Comparison of ENCODE assay signal across 8 cellular contexts in genomic region chr10:63206997-63207952, GRCh38.
A peak's percentile ranks its signal among the peaks of the same experiment; 100 is the strongest.
DNase-seq lines count a peak whose midpoint lies in the region; ATAC-seq and TF ChIP-seq lines count a peak whose summit lies in the region.

No MANE protein-coding gene starts in this region.

- H3K4me2 ChIP-seq in GM23248 (ENCODE audit: unreplicated experiment) (peak overlapping the region; percentile 76), OCI-LY3 (ENCODE audit: low read length) (peak overlapping the region; percentile 55)

- no peak for TF ChIP-seq CTCF in OCI-LY3 (IDR thresholded peaks at IDR 0.05; ENCODE audit: low read depth, low read length)

- H3K36me3 ChIP-seq in CD4-positive, CD25-positive, alpha-beta regulatory T cell (ENCODE audit: control insufficient read depth, insufficient read depth, low read length), result peaks cover 30% of the 10 kb centered on the region
- H3K36me3 ChIP-seq in GM23248 (ENCODE audit: low read depth) (peaks cover 33% of the 10 kb centered on the region; the same call in 1 of the 2 replicates), OCI-LY3 (replicated peaks; ENCODE audit: low read depth, low read length) (peaks cover 37% of the 10 kb centered on the region)
- peaks cover 17% of the 10 kb centered on the region for H3K36me3 ChIP-seq in effector memory CD4-positive, alpha-beta T cell (ENCODE audit: control insufficient read depth, insufficient read depth, low read length)

- H3K9me2 ChIP-seq in GM23248 (ENCODE audit: insufficient read depth), result no peaks in the 10 kb centered on the region

- H3K27me3 ChIP-seq in CD4-positive, CD25-positive, alpha-beta regulatory T cell (ENCODE audit: control insufficient read depth, insufficient read depth, low read length), result no peaks in the 10 kb centered on the region
- H3K27me3 ChIP-seq in GM23248 (replicated peaks; ENCODE audit: insufficient read depth), result no peaks in the 10 kb centered on the region
- H3K27me3 ChIP-seq in OCI-LY3 (ENCODE audit: low read depth, low read length), result no peaks in the 10 kb centered on the region
- H3K27me3 ChIP-seq in effector memory CD4-positive, alpha-beta T cell (replicated peaks; ENCODE audit: control insufficient read depth, insufficient read depth, low read length, poor library complexity, severe bottlenecking), result no peaks in the 10 kb centered on the region

- peaks cover 38% of the 10 kb centered on the region for H3K4me1 ChIP-seq in CD4-positive, CD25-positive, alpha-beta regulatory T cell (ENCODE audit: control insufficient read depth, insufficient read depth, low read length, poor library complexity, severe bottlenecking)
- H3K4me1 ChIP-seq in GM23248 (ENCODE audit: insufficient read depth) (peaks cover 38% of the 10 kb centered on the region), OCI-LY3 (ENCODE audit: low read length) (peaks cover 41% of the 10 kb centered on the region)
- H3K4me1 ChIP-seq in effector memory CD4-positive, alpha-beta T cell (ENCODE audit: control insufficient read depth, insufficient read depth, low read length, poor library complexity, severe bottlenecking), result peaks cover 14% of the 10 kb centered on the region

- peak in 1 of 3 donors; percentile 50 for DNase-seq in CD4-positive, CD25-positive, alpha-beta regulatory T cell
- DNase-seq in GM23248, result peak; percentile 90
- peak; percentile 93 to 96 for DNase-seq in dermis microvascular lymphatic vessel endothelial cell (ENCODE audit: low read depth in 2 of 2)
- peak; percentile 42 for DNase-seq in mucosa of gallbladder (ENCODE audit: low spot score)
- no peak for DNase-seq in effector memory CD4-positive, alpha-beta T cell
- no peak for DNase-seq in DMS114 treated with DMSO at 0.1 percent for 48 hours (lab: John Stamatoyannopoulos, UW; ENCODE audit: unreplicated experiment)

- H3K79me2 ChIP-seq in GM23248 (ENCODE audit: insufficient read depth) (peaks cover 92% of the 10 kb centered on the region), OCI-LY3 (ENCODE audit: low read length) (peaks cover 59% of the 10 kb centered on the region)

- no peak overlapping the region for H2AFZ ChIP-seq in GM23248
- no peak overlapping the region for H2AFZ ChIP-seq in OCI-LY3 (ENCODE audit: low read depth, low read length)

- 30 to 32% methylated on average over 9 of the region's 9 CpGs for WGBS in GM23248 (ENCODE audit: low coverage in 1 of 2, low lambda C conversion rate in 2 of 2, missing lambda C conversion rate in 2 of 2), 2 experiments

- no peaks in the 10 kb centered on the region for H3K27me3 Mint-ChIP-seq in CD4-positive, CD25-positive, alpha-beta regulatory T cell

- H3K9me3 ChIP-seq in CD4-positive, CD25-positive, alpha-beta regulatory T cell (ENCODE audit: control insufficient read depth in 2 of 2, low read length in 2 of 2), result no peaks in the 10 kb centered on the region
- H3K9me3 ChIP-seq in GM23248 (ENCODE audit: low read depth) (no peaks in the 10 kb centered on the region), OCI-LY3 (ENCODE audit: insufficient read depth, low read length) (no peaks in the 10 kb centered on the region)
- H3K9me3 ChIP-seq in effector memory CD4-positive, alpha-beta T cell (ENCODE audit: control insufficient read depth, low read length), result no peaks in the 10 kb centered on the region

- H3F3A ChIP-seq in GM23248 (ENCODE audit: insufficient read depth), result peaks cover 27% of the 10 kb centered on the region

- peak overlapping the region; percentile 61 for H3K4me3 ChIP-seq in CD4-positive, CD25-positive, alpha-beta regulatory T cell (ENCODE audit: low read depth, low read length)
- H3K4me3 ChIP-seq in GM23248, result peak overlapping the region; percentile 25
- 0 out of 2 replicates have a peak overlapping the region, but pooled peaks have one; percentile 6 for H3K4me3 ChIP-seq in OCI-LY3 (ENCODE audit: low read length)
- H3K4me3 ChIP-seq in effector memory CD4-positive, alpha-beta T cell (ENCODE audit: insufficient read depth, low read depth, low read length, poor library complexity, severe bottlenecking), result no peak overlapping the region

- peak overlapping the region in 2 of 3 donors; percentile 8 to 47 for H3K27ac Mint-ChIP-seq in CD4-positive, CD25-positive, alpha-beta regulatory T cell

- H3K9ac ChIP-seq in GM23248, result peak overlapping the region; percentile 23; the same call in 1 of the 2 replicates
- H3K9ac ChIP-seq in OCI-LY3 (ENCODE audit: low read length), result no peak overlapping the region

- peaks cover 41% of the 10 kb centered on the region for H3K36me3 Mint-ChIP-seq in CD4-positive, CD25-positive, alpha-beta regulatory T cell

- peaks cover 21 to 57% (median 47%) of the 10 kb centered on the region in 4 donors for H3K4me1 Mint-ChIP-seq in CD4-positive, CD25-positive, alpha-beta regulatory T cell

- peak overlapping the region; percentile 42 for H3K27ac ChIP-seq in CD4-positive, CD25-positive, alpha-beta regulatory T cell (ENCODE audit: insufficient read depth, low read length, poor library complexity, severe bottlenecking)
- peak overlapping the region; percentile 69 for H3K27ac ChIP-seq in GM23248
- H3K27ac ChIP-seq in OCI-LY3 (ENCODE audit: low read length), result peak overlapping the region; percentile 55
- H3K27ac ChIP-seq in effector memory CD4-positive, alpha-beta T cell (ENCODE audit: insufficient read depth, low read length, poor library complexity, severe bottlenecking), result no peak overlapping the region

- H4K20me1 ChIP-seq in GM23248 (ENCODE audit: insufficient read depth) (peaks cover 13% of the 10 kb centered on the region; the same call in 1 of the 2 replicates), OCI-LY3 (ENCODE audit: insufficient read depth, low read length) (peaks cover 83% of the 10 kb centered on the region)

- in situ Hi-C loops in GM23248 (cut with MboI), result loop anchor here (25.0 kb wide), 1 partner anchor 405 kb away; no protein-coding TSS in a partner anchor

- H3K9me3 Mint-ChIP-seq in CD4-positive, CD25-positive, alpha-beta regulatory T cell, result no peaks in the 10 kb centered on the region

- peak overlapping the region in 3 of 4 donors; percentile 13 to 86 (median 68) for H3K4me3 Mint-ChIP-seq in CD4-positive, CD25-positive, alpha-beta regulatory T cell

- peak; percentile 26 to 40 for ATAC-seq in CD4-positive, CD25-positive, alpha-beta regulatory T cell (ENCODE audit: low read depth in 2 of 2)
- ATAC-seq in activated CD4-positive, CD25-positive, alpha-beta regulatory T cell treated with anti-CD3 and anti-CD28 coated beads, Interleukin-2, amount 50 U/mL, for 24 hours, result no peak

Comparison
In these comparisons a context has a peak if more than half of its experiments do, and no peak if none do; other contexts are left out.
1. ATAC-seq: peak in CD4-positive, CD25-positive, alpha-beta regulatory T cell (2 of 2); none in activated CD4-positive, CD25-positive, alpha-beta regulatory T cell treated with anti-CD3 and anti-CD28 coated beads, Interleukin-2, amount 50 U/mL, for 24 hours (0 of 2).
2. DNase-seq: peak in GM23248 (single experiment), dermis microvascular lymphatic vessel endothelial cell (2 of 2) and mucosa of gallbladder (single experiment); none in effector memory CD4-positive, alpha-beta T cell (0 of 3) and DMS114 treated with DMSO at 0.1 percent for 48 hours (single experiment).